19 cellular contexts compared by ENCODE assay signal in the genomic region with DNA sequence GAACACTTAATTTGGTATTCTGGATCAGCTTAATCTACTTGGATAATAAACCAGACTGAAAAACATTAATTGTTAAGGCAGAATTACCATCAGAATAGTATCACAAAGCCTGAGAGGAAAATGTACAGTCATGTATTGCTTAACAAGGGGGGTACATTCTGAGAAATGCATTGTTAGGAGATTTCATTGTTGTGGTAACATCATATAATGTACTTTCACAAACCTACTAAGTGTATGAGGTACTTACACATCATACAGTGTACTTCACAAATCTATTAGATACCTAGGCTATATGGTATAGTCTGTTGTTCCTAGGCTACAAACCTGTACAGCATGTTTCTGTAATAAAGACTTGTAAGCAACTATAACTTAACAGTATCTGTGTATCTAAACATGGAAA.
A peak's percentile ranks its signal among the peaks of the same experiment; 100 is the strongest.
DNase-seq lines count a peak whose midpoint lies in the region; ATAC-seq, FAIRE-seq and TF ChIP-seq lines count a peak whose summit lies in the region.
"Had no signal": no experiment of that assay in that cellular context is flagged by ENCODE, and none has a peak within 500 bp of the region (broad histone marks: within the 10 kb centered on the region; RNA-seq: fewer than 3 reads in every experiment).

No MANE protein-coding gene starts in this region.

- POLR2A ChIA-PET in CD8-positive, alpha-beta T cell (lab: Charles Lee) = no interaction called here
- POLR2A ChIA-PET in naive thymus-derived CD4-positive, alpha-beta T cell (lab: Charles Lee) = no interaction called here

- no peaks in the 10 kb centered on the region for H3K9me3 ChIP-seq in CD8-positive, alpha-beta T cell (ENCODE audit: low read length)
- H3K9me3 ChIP-seq in naive thymus-derived CD4-positive, alpha-beta T cell (ENCODE audit: control insufficient read depth in 2 of 3, low read length in 3 of 3) = no peaks in the 10 kb centered on the region
- H3K9me3 ChIP-seq: BLaER1, mucosa of descending colon, pancreas, tibial artery had no signal

- H3K4me1 Mint-ChIP-seq in CD8-positive, alpha-beta T cell (ENCODE audit: low read depth) = peaks cover 7% of the 10 kb centered on the region
- H3K4me1 Mint-ChIP-seq in activated naive CD8-positive, alpha-beta T cell (ENCODE audit: low read depth) = peaks cover 13% of the 10 kb centered on the region
- H3K4me1 Mint-ChIP-seq in naive thymus-derived CD4-positive, alpha-beta T cell = peaks cover 5 to 16% (median 7%) of the 10 kb centered on the region in 7 donors

- DNase-seq in CD8-positive, alpha-beta T cell = no peak
- no peak for DNase-seq in H54 (ENCODE audit: insufficient read length, low spot score)
- DNase-seq in naive thymus-derived CD4-positive, alpha-beta T cell = no peak
- no peak for DNase-seq in DMS79 treated with DMSO at 0.1 percent for 48 hours (lab: John Stamatoyannopoulos, UW)
- no peak for DNase-seq in GF-D8 (lab: John Stamatoyannopoulos, UW)
- DNase-seq: activated CD8-positive, alpha-beta memory T cell treated with anti-CD3 and anti-CD28 coated beads, Interleukin-2, amount 50 U/mL, for 48 hours; amygdala; endodermal cell; left cardiac atrium; mucosa of descending colon; NCI-H1092; NCI-H2171; pancreas; stimulated activated CD4-positive, alpha-beta T cell treated with anti-CD3 and anti-CD28 coated beads, Interleukin-4, amount 100 ng/mL, for 4 hours; tibial artery had no signal

- no peaks in the 10 kb centered on the region for H3K27me3 Mint-ChIP-seq in CD8-positive, alpha-beta T cell (ENCODE audit: low read depth)
- no peaks in the 10 kb centered on the region for H3K27me3 Mint-ChIP-seq in activated naive CD8-positive, alpha-beta T cell
- H3K27me3 Mint-ChIP-seq in naive thymus-derived CD4-positive, alpha-beta T cell = no peaks in the 10 kb centered on the region

- no peak overlapping the region for H3K4me3 Mint-ChIP-seq in CD8-positive, alpha-beta T cell
- no peak overlapping the region for H3K4me3 Mint-ChIP-seq in activated naive CD8-positive, alpha-beta T cell
- no peak overlapping the region for H3K4me3 Mint-ChIP-seq in naive thymus-derived CD4-positive, alpha-beta T cell
- H3K4me3 Mint-ChIP-seq: endodermal cell had no signal

- peak overlapping the region; percentile 71 for H3K27ac Mint-ChIP-seq in CD8-positive, alpha-beta T cell
- H3K27ac Mint-ChIP-seq in activated naive CD8-positive, alpha-beta T cell = peak overlapping the region; percentile 51
- H3K27ac Mint-ChIP-seq in naive thymus-derived CD4-positive, alpha-beta T cell = peak overlapping the region in 8 of 9 donors; percentile 18 to 76 (median 56)
- H3K27ac Mint-ChIP-seq: endodermal cell had no signal

- CTCF ChIA-PET in CD8-positive, alpha-beta T cell (lab: Charles Lee) = no interaction called here
- CTCF ChIA-PET in naive thymus-derived CD4-positive, alpha-beta T cell (lab: Charles Lee) = no interaction called here

- H3K27me3 ChIP-seq in CD8-positive, alpha-beta T cell (ENCODE audit: insufficient read depth, low read length) = no peaks in the 10 kb centered on the region
- no peaks in the 10 kb centered on the region for H3K27me3 ChIP-seq in naive thymus-derived CD4-positive, alpha-beta T cell (ENCODE audit: control insufficient read depth in 2 of 2, insufficient read depth in 2 of 2, low read length in 2 of 2)
- H3K27me3 ChIP-seq: BLaER1, pancreas, tibial artery had no signal

- FAIRE-seq in H54 (lab: Jason Lieb, UNC) = peak; percentile 82
- FAIRE-seq: pancreas had no signal

- H3K9me3 Mint-ChIP-seq in CD8-positive, alpha-beta T cell = no peaks in the 10 kb centered on the region
- no peaks in the 10 kb centered on the region for H3K9me3 Mint-ChIP-seq in activated naive CD8-positive, alpha-beta T cell (ENCODE audit: low read depth)
- no peaks in the 10 kb centered on the region for H3K9me3 Mint-ChIP-seq in naive thymus-derived CD4-positive, alpha-beta T cell
- H3K9me3 Mint-ChIP-seq: endodermal cell had no signal

- no peaks in the 10 kb centered on the region for H3K4me1 ChIP-seq in CD8-positive, alpha-beta T cell (ENCODE audit: insufficient read depth, low read length)
- H3K4me1 ChIP-seq in naive thymus-derived CD4-positive, alpha-beta T cell (ENCODE audit: control insufficient read depth in 2 of 2, insufficient read depth in 2 of 2, low read length in 2 of 2) = no peaks in the 10 kb centered on the region
- H3K4me1 ChIP-seq: BLaER1 had no signal

- intact Hi-C loops in CD8-positive, alpha-beta T cell (cut with DNase I, micrococcal nuclease) = no loop called here
- intact Hi-C loops in naive thymus-derived CD4-positive, alpha-beta T cell (cut with micrococcal nuclease) = no loop called here

- TF ChIP-seq POLR2A in H54 (IDR thresholded peaks at IDR 0.05; ENCODE audit: low read depth, low read length) = no peak

- H3K36me3 ChIP-seq in CD8-positive, alpha-beta T cell (ENCODE audit: insufficient read depth, low read length) = peaks cover 9% of the 10 kb centered on the region
- H3K36me3 ChIP-seq in naive thymus-derived CD4-positive, alpha-beta T cell (ENCODE audit: control insufficient read depth in 2 of 3, insufficient read depth in 3 of 3, low read length in 3 of 3) = peaks cover 0 to 23% (median 6%) of the 10 kb centered on the region in 3 experiments

- peaks cover 41% of the 10 kb centered on the region for H3K36me3 Mint-ChIP-seq in CD8-positive, alpha-beta T cell
- peaks cover 2% of the 10 kb centered on the region for H3K36me3 Mint-ChIP-seq in activated naive CD8-positive, alpha-beta T cell
- H3K36me3 Mint-ChIP-seq in naive thymus-derived CD4-positive, alpha-beta T cell = peaks cover under 1 to 15% (median 10%) of the 10 kb centered on the region in 5 donors

- TF ChIP-seq CTCF in CD8-positive, alpha-beta T cell (IDR thresholded peaks at IDR 0.05) = no peak

- no peak for ATAC-seq in CD8-positive, alpha-beta T cell
- no peak for ATAC-seq in naive thymus-derived CD4-positive, alpha-beta T cell
- ATAC-seq in HG02981 (IDR thresholded peaks at IDR 0.05; ENCODE audit: unreplicated experiment) = no peak
- ATAC-seq: left cardiac atrium, mucosa of descending colon, pancreas had no signal

- H3K4me3 ChIP-seq in CD8-positive, alpha-beta T cell (ENCODE audit: low read depth, low read length) = no peak overlapping the region
- no peak overlapping the region for H3K4me3 ChIP-seq in naive thymus-derived CD4-positive, alpha-beta T cell (ENCODE audit: low read length)
- H3K4me3 ChIP-seq: BLaER1, mucosa of descending colon, pancreas, tibial artery had no signal

- H3K27ac ChIP-seq in CD8-positive, alpha-beta T cell (ENCODE audit: low read depth, low read length) = no peak overlapping the region
- no peak overlapping the region for H3K27ac ChIP-seq in naive thymus-derived CD4-positive, alpha-beta T cell (ENCODE audit: low read depth, low read length)
- H3K27ac ChIP-seq: BLaER1, pancreas, tibial artery, VCaP had no signal
